In the genomic region with DNA sequence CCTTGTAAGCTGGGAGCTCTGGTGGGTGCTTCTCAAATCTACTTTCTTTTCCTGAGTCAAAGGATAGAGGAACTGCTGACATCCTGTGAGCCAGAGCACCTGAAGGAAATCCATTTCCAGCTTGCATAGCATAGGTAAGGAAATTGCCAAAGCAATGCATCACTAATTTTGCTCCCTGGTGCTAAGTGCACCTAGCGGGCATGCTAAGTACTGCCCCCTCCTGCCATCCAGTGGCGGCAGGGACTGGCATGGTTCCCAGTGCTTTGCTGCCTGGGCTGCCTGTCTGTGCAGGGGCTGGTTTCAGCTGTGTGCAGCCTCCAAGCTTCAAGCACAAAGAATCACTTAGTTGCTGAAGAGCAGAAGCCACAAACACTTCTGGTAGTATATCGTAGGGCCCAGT, we compare ENCODE assay signal across 11 cellular contexts.
DNase-seq lines count a peak whose midpoint lies in the region; ATAC-seq, FAIRE-seq and TF ChIP-seq lines count a peak whose summit lies in the region.
"Had no signal": no experiment of that assay in that cellular context is flagged by ENCODE, and none has a peak within 500 bp of the region (broad histone marks: within the 10 kb centered on the region; RNA-seq: fewer than 3 reads in every experiment).

No MANE protein-coding gene starts in this region.

- no peak overlapping the region for H3K9ac ChIP-seq in HepG2 (ENCODE audit: insufficient read depth, low read depth, low read length)

- H3K9me3 Mint-ChIP-seq in activated CD4-positive, alpha-beta memory T cell treated with anti-CD3 and anti-CD28 coated beads for 36 hours = peaks cover 3% of the 10 kb centered on the region
- H3K9me3 Mint-ChIP-seq: natural killer cell treated with Interleukin-12 subunit alpha and Interleukin-12 subunit beta and Interleukin-15 and Interleukin-18, amount 100 ng/mL, for 72 hours had no signal

- intact Hi-C loops in HepG2 (cut with micrococcal nuclease; ENCODE audit: unreplicated experiment) = no loop called here
- intact Hi-C loops in right lobe of liver (cut with DNase I) = no loop called here
- intact Hi-C loops in sigmoid colon (cut with DNase I) = no loop called here
- intact Hi-C loops in activated CD4-positive, alpha-beta memory T cell treated with anti-CD3 and anti-CD28 coated beads for 36 hours (cut with micrococcal nuclease) = no loop called here

- WGBS in HepG2 (ENCODE audit: low lambda C conversion rate) = 98% methylated on average over 3 of the region's 3 CpGs
- WGBS in right lobe of liver (ENCODE audit: insufficient coverage, low coverage, low lambda C conversion rate, missing lambda C conversion rate) = 100% methylated on average over 1 of the region's 3 CpGs
- WGBS in sigmoid colon, 2 donors = 96 to 97% methylated on average over 3 of the region's 3 CpGs

- H3K79me2 ChIP-seq in HepG2 (ENCODE audit: insufficient read depth, low read length) = no peaks in the 10 kb centered on the region

- peaks cover 3% of the 10 kb centered on the region for H3K4me1 Mint-ChIP-seq in activated CD4-positive, alpha-beta memory T cell treated with anti-CD3 and anti-CD28 coated beads for 36 hours (ENCODE audit: low read depth)

- BruUV-seq in HepG2 (replicated peaks; lab: Mats Ljungman, UMichigan) = no TSS peak

- TF ChIP-seq EP300 in HepG2 (IDR thresholded peaks at IDR 0.05; ENCODE audit: low read depth in 2 of 2, low read length in 2 of 2) = no peak
- no peak for TF ChIP-seq EP300 in HepG2 (CRISPR knock-in tag; IDR thresholded peaks at IDR 0.05; ENCODE audit: borderline replicate concordance)
- no peak for TF ChIP-seq EP300 in sigmoid colon (IDR thresholded peaks at IDR 0.05)

- peaks cover 14% of the 10 kb centered on the region for H3K9me3 ChIP-seq in HepG2 (ENCODE audit: low read length)
- H3K9me3 ChIP-seq in right lobe of liver = no peaks in the 10 kb centered on the region
- H3K9me3 ChIP-seq in iPS-18c (ENCODE audit: control insufficient read depth, insufficient read depth, low read length) = peaks cover 11% of the 10 kb centered on the region
- H3K9me3 ChIP-seq in sigmoid colon = peaks cover 0 to 5% (median 2%) of the 10 kb centered on the region in 4 donors
- H3K9me3 ChIP-seq in WERI-Rb-1 (ENCODE audit: severe bottlenecking) = peaks cover 13% of the 10 kb centered on the region

- H3K4me2 ChIP-seq in HepG2 (ENCODE audit: low read depth, low read length) = no peak overlapping the region

- FAIRE-seq in HepG2 (lab: Jason Lieb, UNC) = no peak

- no peak overlapping the region for H3K4me3 Mint-ChIP-seq in activated CD4-positive, alpha-beta memory T cell treated with anti-CD3 and anti-CD28 coated beads for 36 hours
- H3K4me3 Mint-ChIP-seq: natural killer cell treated with Interleukin-12 subunit alpha and Interleukin-12 subunit beta and Interleukin-15 and Interleukin-18, amount 100 ng/mL, for 72 hours had no signal

- H3K36me3 ChIP-seq in HepG2 (replicated peaks in 1 of 2; ENCODE audit: control insufficient read depth in 1 of 2, insufficient read depth in 2 of 2, low read length in 2 of 2) (peaks cover 2 to 6% of the 10 kb centered on the region in 2 experiments; a peak in 3 of 5 replicates), right lobe of liver (no peaks in the 10 kb centered on the region), sigmoid colon (no peaks in the 10 kb centered on the region), WERI-Rb-1 (no peaks in the 10 kb centered on the region)

- H4K20me1 ChIP-seq in HepG2 (ENCODE audit: insufficient read depth, low read length) = no peaks in the 10 kb centered on the region

- no peak for TF ChIP-seq RAD21 in HepG2 (CRISPR knock-in tag; IDR thresholded peaks at IDR 0.05)

- 0 out of 2 replicates have a peak, but pooled peaks have one; percentile 9 for TF ChIP-seq CTCF in HepG2 (CRISPR knock-in tag; IDR thresholded peaks at IDR 0.05)
- no peak for TF ChIP-seq CTCF in right lobe of liver (IDR thresholded peaks at IDR 0.05)
- no peak for TF ChIP-seq CTCF in sigmoid colon (IDR thresholded peaks at IDR 0.05)
- TF ChIP-seq CTCF in WERI-Rb-1 (IDR thresholded peaks at IDR 0.05; ENCODE audit: low read depth, low read length) = no peak

- H3K27me3 Mint-ChIP-seq in activated CD4-positive, alpha-beta memory T cell treated with anti-CD3 and anti-CD28 coated beads for 36 hours = no peaks in the 10 kb centered on the region
- H3K27me3 Mint-ChIP-seq: natural killer cell treated with Interleukin-12 subunit alpha and Interleukin-12 subunit beta and Interleukin-15 and Interleukin-18, amount 100 ng/mL, for 72 hours had no signal

- H3K27ac ChIP-seq in HepG2 (ENCODE audit: extremely low read length, insufficient read depth, low read length) (no peak overlapping the region), right lobe of liver (no peak overlapping the region), sigmoid colon (no peak overlapping the region), WERI-Rb-1 (no peak overlapping the region)

- CTCF ChIA-PET in HepG2 (lab: Yijun Ruan, JAX; ENCODE audit: low intra/inter-chr PET ratio, low total read pairs) = no interaction called here
- CTCF ChIA-PET in activated CD4-positive, alpha-beta memory T cell treated with anti-CD3 and anti-CD28 coated beads for 36 hours (lab: Charles Lee) = interaction anchor here (1.6 kb wide), 1 partner anchor 22 kb away, joined by 4 read pairs; no protein-coding TSS in a partner anchor

- ATAC-seq in HepG2 = no peak
- no peak for ATAC-seq in right lobe of liver
- ATAC-seq in GM21515 (IDR thresholded peaks at IDR 0.05; ENCODE audit: unreplicated experiment) = no peak
- ATAC-seq: natural killer cell treated with Interleukin-12 subunit alpha and Interleukin-12 subunit beta and Interleukin-15 and Interleukin-18, amount 100 ng/mL, for 72 hours had no signal

- POLR2A ChIA-PET in HepG2 (lab: Yijun Ruan, JAX) = no interaction called here
- POLR2A ChIA-PET in activated CD4-positive, alpha-beta memory T cell treated with anti-CD3 and anti-CD28 coated beads for 36 hours (lab: Charles Lee) = no interaction called here

- in situ Hi-C loops in HepG2 (cut with HindIII; ENCODE audit: extremely low pct_ligation_motif_present, low pct_unique_long_range_greater_than_20kb) = no loop called here

- no peak overlapping the region for H3K27ac Mint-ChIP-seq in activated CD4-positive, alpha-beta memory T cell treated with anti-CD3 and anti-CD28 coated beads for 36 hours
- H3K27ac Mint-ChIP-seq: natural killer cell treated with Interleukin-12 subunit alpha and Interleukin-12 subunit beta and Interleukin-15 and Interleukin-18, amount 100 ng/mL, for 72 hours had no signal

- H2AFZ ChIP-seq in HepG2 (ENCODE audit: low read length) = no peak overlapping the region

- H3K36me3 Mint-ChIP-seq in activated CD4-positive, alpha-beta memory T cell treated with anti-CD3 and anti-CD28 coated beads for 36 hours = peaks cover 13% of the 10 kb centered on the region
- H3K36me3 Mint-ChIP-seq: natural killer cell treated with Interleukin-12 subunit alpha and Interleukin-12 subunit beta and Interleukin-15 and Interleukin-18, amount 100 ng/mL, for 72 hours had no signal

- no peaks in the 10 kb centered on the region for H3K4me1 ChIP-seq in HepG2 (ENCODE audit: insufficient read depth, low read length)
- H3K4me1 ChIP-seq in right lobe of liver = no peaks in the 10 kb centered on the region
- no peaks in the 10 kb centered on the region for H3K4me1 ChIP-seq in sigmoid colon

- H3K27me3 ChIP-seq in HepG2 (ENCODE audit: control insufficient read depth in 1 of 2, insufficient read depth in 2 of 2, low read length in 2 of 2) (no peaks in the 10 kb centered on the region), right lobe of liver (no peaks in the 10 kb centered on the region), sigmoid colon (no peaks in the 10 kb centered on the region), WERI-Rb-1 (ENCODE audit: insufficient read depth, low read depth, severe bottlenecking) (no peaks in the 10 kb centered on the region)

- H3K4me3 ChIP-seq in HepG2 (replicated peaks in 1 of 3; ENCODE audit: insufficient read depth in 1 of 3, low read depth in 2 of 3, low read length in 3 of 3) (no peak overlapping the region), right lobe of liver (no peak overlapping the region), iPS-18c (ENCODE audit: insufficient read depth, low read depth, low read length) (peak overlapping the region; percentile 15; the same call in 1 of the 2 replicates), sigmoid colon (no peak overlapping the region), WERI-Rb-1 (ENCODE audit: low read depth, low read length) (no peak overlapping the region)

- DNase-seq in HepG2 (ENCODE audit: low spot score) = no peak
- DNase-seq in right lobe of liver = no peak
- peak in 52 of 56 donors; percentile 5 to 81 (median 37) for DNase-seq in amygdala (lab: John Stamatoyannopoulos, UW)
- no peak for DNase-seq in sigmoid colon
- DNase-seq in activated CD4-positive, alpha-beta memory T cell treated with anti-CD3 and anti-CD28 coated beads for 36 hours = no peak
- no peak for DNase-seq in WERI-Rb-1
- DNase-seq: cortex of kidney, NCI-H526 treated with DMSO at 0.1 percent for 48 hours had no signal

- TF ChIP-seq POLR2A in HepG2 (IDR thresholded peaks at IDR 0.05; ENCODE audit: insufficient read depth in 1 of 2, low read depth in 2 of 2, low read length in 2 of 2) (no peak), right lobe of liver (IDR thresholded peaks at IDR 0.05) (no peak), sigmoid colon (IDR thresholded peaks at IDR 0.05) (no peak)

TF ChIP-seq in HepG2, 621 proteins besides CTCF, POLR2A, EP300 and RAD21:
- no peak for TF ChIP-seq MTF2 (CRISPR knock-in tag; IDR thresholded peaks at IDR 0.05; ENCODE audit: borderline replicate concordance)
- TF ChIP-seq, protein P1, sequence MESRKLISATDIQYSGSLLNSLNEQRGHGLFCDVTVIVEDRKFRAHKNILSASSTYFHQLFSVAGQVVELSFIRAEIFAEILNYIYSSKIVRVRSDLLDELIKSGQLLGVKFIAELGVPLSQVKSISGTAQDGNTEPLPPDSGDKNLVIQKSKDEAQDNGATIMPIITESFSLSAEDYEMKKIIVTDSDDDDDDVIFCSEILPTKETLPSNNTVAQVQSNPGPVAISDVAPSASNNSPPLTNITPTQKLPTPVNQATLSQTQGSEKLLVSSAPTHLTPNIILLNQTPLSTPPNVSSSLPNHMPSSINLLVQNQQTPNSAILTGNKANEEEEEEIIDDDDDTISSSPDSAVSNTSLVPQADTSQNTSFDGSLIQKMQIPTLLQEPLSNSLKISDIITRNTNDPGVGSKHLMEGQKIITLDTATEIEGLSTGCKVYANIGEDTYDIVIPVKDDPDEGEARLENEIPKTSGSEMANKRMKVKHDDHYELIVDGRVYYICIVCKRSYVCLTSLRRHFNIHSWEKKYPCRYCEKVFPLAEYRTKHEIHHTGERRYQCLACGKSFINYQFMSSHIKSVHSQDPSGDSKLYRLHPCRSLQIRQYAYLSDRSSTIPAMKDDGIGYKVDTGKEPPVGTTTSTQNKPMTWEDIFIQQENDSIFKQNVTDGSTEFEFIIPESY (CRISPR knock-in tag; IDR thresholded peaks at IDR 0.05) = peak; percentile 88
TF ChIP-seq in HepG2: peak in this region for 1.

Comparison
In these comparisons a context has a peak if more than half of its experiments do, and no peak if none do; other contexts are left out.
1. DNase-seq: peak in amygdala (52 of 56); none in HepG2 (single experiment), right lobe of liver (0 of 3), sigmoid colon (single experiment), activated CD4-positive, alpha-beta memory T cell treated with anti-CD3 and anti-CD28 coated beads for 36 hours (single experiment) and WERI-Rb-1 (single experiment).